8 cellular contexts compared by ENCODE assay signal in the genomic region with DNA sequence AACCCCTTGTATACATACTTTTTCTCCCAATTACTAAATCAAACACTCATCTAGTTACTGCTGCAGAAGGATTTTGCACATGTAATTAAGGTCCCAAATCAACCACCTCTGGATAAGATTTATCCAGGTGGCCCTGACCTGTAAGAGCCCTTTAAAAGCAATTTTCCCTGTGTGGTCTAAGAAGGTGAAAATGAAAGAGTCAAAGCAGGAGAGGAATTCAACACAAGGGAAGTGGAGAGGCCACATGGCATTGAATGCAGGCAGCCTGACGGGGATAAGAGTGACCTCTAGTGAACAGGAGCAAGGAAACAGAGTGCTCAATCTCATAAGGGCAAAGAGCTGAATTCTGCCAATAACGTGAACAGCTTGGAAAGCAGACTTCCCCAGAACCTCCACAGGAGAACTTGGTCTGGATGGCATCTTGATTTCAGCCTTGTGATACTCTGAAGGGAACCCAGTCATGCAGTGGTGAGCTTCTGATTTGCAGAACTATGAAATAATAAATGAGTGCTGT. TPM values are rescaled to one million over a fixed set of nuclear protein-coding genes. Genes with fewer than 3 reads are reported as not detected.
DNase-seq lines count a peak whose midpoint lies in the region; ATAC-seq, FAIRE-seq and TF ChIP-seq lines count a peak whose summit lies in the region.

No MANE protein-coding gene starts in this region.

- 4 to 13% methylated on average over 2 of the region's 2 CpGs for WGBS in lung, 2 donors

- no peaks in the 10 kb centered on the region for H3K9me3 ChIP-seq in lung (ENCODE audit: control insufficient read depth in 2 of 2, insufficient read depth in 1 of 2, low read length in 1 of 2)

- peak; percentile 55 for DNase-seq in D341Med (ENCODE audit: low spot score)
- peak; percentile 22 for DNase-seq in NOMO-1 treated with dmso at 0.1 percent for 144 hours (lab: John Stamatoyannopoulos, UW; ENCODE audit: unreplicated experiment)
- peak; percentile 42 for DNase-seq in bronchial epithelial cell (ENCODE audit: low read depth)
- peak; percentile 32 for DNase-seq in lung (ENCODE audit: low spot score)
- DNase-seq in stimulated activated naive CD4-positive, alpha-beta T cell treated with Interleukin-2 at 50 U/mL for 16 hours (lab: John Stamatoyannopoulos, UW), result no peak
- DNase-seq in NCI-H1930 (lab: John Stamatoyannopoulos, UW), result no peak

- H3K4me3 ChIP-seq in bronchial epithelial cell (ENCODE audit: low read depth, low read length) (no peak overlapping the region), lung (no peak overlapping the region)

- H3K27me3 ChIP-seq in bronchial epithelial cell (ENCODE audit: control insufficient read depth, insufficient read depth, low read length), result no peaks in the 10 kb centered on the region
- no peaks in the 10 kb centered on the region for H3K27me3 ChIP-seq in lung (ENCODE audit: control insufficient read depth, insufficient read depth)

- peaks cover 4 to 8% of the 10 kb centered on the region in 2 donors for H3K4me1 ChIP-seq in lung (ENCODE audit: control insufficient read depth in 2 of 2, insufficient read depth in 2 of 2, low read length in 2 of 2)

- FAIRE-seq in bronchial epithelial cell (lab: Jason Lieb, UNC), result peak; percentile 66

- no peaks in the 10 kb centered on the region for H3K36me3 ChIP-seq in bronchial epithelial cell (ENCODE audit: control insufficient read depth, insufficient read depth, low read length)
- H3K36me3 ChIP-seq in lung (ENCODE audit: control insufficient read depth in 2 of 2, insufficient read depth in 2 of 2, low read length in 2 of 2), result no peaks in the 10 kb centered on the region

- ATAC-seq in GM18868 (IDR thresholded peaks at IDR 0.05; ENCODE audit: unreplicated experiment), result peak; percentile 70
- peak; percentile 58 for ATAC-seq in HG03159 (IDR thresholded peaks at IDR 0.05; ENCODE audit: unreplicated experiment)
- peak; percentile 62 for ATAC-seq in lung (ENCODE audit: insufficient read depth, low FRiP score)

- H3K27ac ChIP-seq in lung (ENCODE audit: low read depth in 1 of 2, low read length in 1 of 2), result peak overlapping the region in 1 of 2 donors; percentile 6

- TF ChIP-seq CTCF in bronchial epithelial cell (IDR thresholded peaks at IDR 0.05; ENCODE audit: insufficient read depth, low read length, severe bottlenecking) (peak; percentile 43), lung (IDR thresholded peaks at IDR 0.05; ENCODE audit: control extremely low read depth, extremely low read depth) (peak; percentile 21)

RNA-seq across cellular contexts. Expression of gene PPP3R1, which starts 27.2 kb away (rescaled TPM):
- total RNA-seq in bronchial epithelial cell (19.2 and 26.5 TPM in 2 replicates), lung (10 to 100 TPM; 48.6 to 69.7 TPM)
- 10 to 100 TPM; 20.8 to 24.9 TPM for polyA plus RNA-seq in lung

Comparison
In these comparisons a context has a peak if more than half of its experiments do, and no peak if none do; other contexts are left out.
1. DNase-seq: peak in D341Med (single experiment), NOMO-1 treated with dmso at 0.1 percent for 144 hours (single experiment), bronchial epithelial cell (single experiment) and lung (single experiment); none in stimulated activated naive CD4-positive, alpha-beta T cell treated with Interleukin-2 at 50 U/mL for 16 hours (single experiment) and NCI-H1930 (0 of 2).
2. Peak in every context shown above with its lines, with median percentiles within 50 percentile points of each other: ATAC-seq.